Comparison of ENCODE assay signal across 8 cellular contexts in genomic region chr16:81313731-81314602, GRCh38. TPM values are rescaled to one million over a fixed set of nuclear protein-coding genes. Genes with fewer than 3 reads are reported as not detected.
DNase-seq lines count a peak whose midpoint lies in the region; ATAC-seq and TF ChIP-seq lines count a peak whose summit lies in the region.

No MANE protein-coding gene starts in this region.

- ATAC-seq in Right ventricle myocardium superior (ENCODE audit: poor library complexity) = no peak
- ATAC-seq in activated naive CD4-positive, alpha-beta T cell treated with anti-CD3 and anti-CD28 coated beads, Interleukin-2, amount 50 U/mL, for 72 hours = no peak

- peaks cover 39 to 73% of the 10 kb centered on the region in 2 donors for H3K4me1 Mint-ChIP-seq in immature natural killer cell

- H3K4me3 Mint-ChIP-seq in immature natural killer cell = peak overlapping the region; percentile 97 to 99 (median 98)

- H3K27me3 Mint-ChIP-seq in immature natural killer cell (ENCODE audit: low read depth in 3 of 3) = peaks cover 4 to 15% (median 4%) of the 10 kb centered on the region in 3 donors

- no peak for TF ChIP-seq CTCF in right atrium auricular region (IDR thresholded peaks at IDR 0.05)
- TF ChIP-seq CTCF in stomach (IDR thresholded peaks at IDR 0.05) = no peak

- H3K36me3 ChIP-seq in right atrium auricular region (no peaks in the 10 kb centered on the region), stomach (no peaks in the 10 kb centered on the region)

- H3K36me3 Mint-ChIP-seq in activated naive CD4-positive, alpha-beta T cell treated with anti-CD3 and anti-CD28 coated beads, Interleukin-2, amount 50 U/mL, for 72 hours = peaks cover 10 to 18% of the 10 kb centered on the region in 2 donors
- no peaks in the 10 kb centered on the region for H3K36me3 Mint-ChIP-seq in immature natural killer cell

- H3K27ac Mint-ChIP-seq in activated naive CD4-positive, alpha-beta T cell treated with anti-CD3 and anti-CD28 coated beads, Interleukin-2, amount 50 U/mL, for 72 hours = peak overlapping the region; percentile 85 to 99
- H3K27ac Mint-ChIP-seq in immature natural killer cell = peak overlapping the region; percentile 92 to 97 (median 94)

- H3K27ac ChIP-seq in right atrium auricular region = peak overlapping the region; percentile 87 to 91
- H3K27ac ChIP-seq in stomach = peak overlapping the region; percentile 59 to 97 (median 95)

- TF ChIP-seq POLR2A in stomach (IDR thresholded peaks at IDR 0.05) = no peak

- H3K4me1 ChIP-seq in right atrium auricular region = peaks cover 0 to 35% of the 10 kb centered on the region in 2 donors
- peaks cover 8 to 72% (median 49%) of the 10 kb centered on the region in 4 donors for H3K4me1 ChIP-seq in stomach

- no peak for TF ChIP-seq EP300 in stomach (IDR thresholded peaks at IDR 0.05)

- H3K9me3 ChIP-seq in right atrium auricular region (no peaks in the 10 kb centered on the region), stomach (no peaks in the 10 kb centered on the region)

- H3K27me3 ChIP-seq in right atrium auricular region (no peaks in the 10 kb centered on the region), stomach (no peaks in the 10 kb centered on the region)

- H3K4me3 ChIP-seq in right atrium auricular region = peak overlapping the region; percentile 79 to 97
- H3K4me3 ChIP-seq in stomach = peak overlapping the region; percentile 67 to 97 (median 95)

- intact Hi-C loops in Right ventricle myocardium superior (cut with DNase I) (loop anchor here (10.0 kb wide), 1 partner anchor 109 kb away; no protein-coding TSS in a partner anchor), stomach (cut with DNase I; ENCODE audit: low total_unique reads) (no loop called here)

- WGBS in stomach, 5 donors = 3 to 5% (median 4%) methylated on average over 16 of the region's 16 CpGs

- DNase-seq in right atrium auricular region (ENCODE audit: low spot score) (no peak), Right ventricle myocardium superior (no peak), immature natural killer cell (peak in 1 of 3 donors; percentile 0), stomach (no peak), NCI-H1436 treated with DMSO at 0.1 percent for 48 hours (lab: John Stamatoyannopoulos, UW) (no peak), NCI-H187 (lab: John Stamatoyannopoulos, UW) (no peak), COR-L47 (lab: John Stamatoyannopoulos, UW) (no peak)
- no peak for DNase-seq in activated naive CD4-positive, alpha-beta T cell treated with anti-CD3 and anti-CD28 coated beads, Interleukin-2, amount 50 U/mL, for 72 hours (ENCODE audit: low spot score in 2 of 2)

- no peaks in the 10 kb centered on the region for H3K9me3 Mint-ChIP-seq in activated naive CD4-positive, alpha-beta T cell treated with anti-CD3 and anti-CD28 coated beads, Interleukin-2, amount 50 U/mL, for 72 hours
- H3K9me3 Mint-ChIP-seq in immature natural killer cell = no peaks in the 10 kb centered on the region

RNA-seq across cellular contexts. Expression of gene GAN, which starts 0.8 kb away (rescaled TPM):
- 10 to 100 TPM in 1 of 2 donors, 1 to 10 TPM in 1; 8.8 to 10.7 TPM for total RNA-seq in right atrium auricular region
- 9.0 TPM for total RNA-seq in Right ventricle myocardium superior
- total RNA-seq in activated naive CD4-positive, alpha-beta T cell treated with anti-CD3 and anti-CD28 coated beads, Interleukin-2, amount 50 U/mL, for 72 hours = 10 to 100 TPM; 12.8 to 15.7 TPM
- polyA plus RNA-seq in immature natural killer cell = 1 to 10 TPM; 1.3 to 2.8 (median 2.0) TPM
- total RNA-seq in stomach = 10 to 100 TPM in 4 of 5 donors, 1 to 10 TPM in 1; 3.6 to 38.5 (median 12.3) TPM
- 1 to 10 TPM in 1 of 3 donors, under 1 TPM in 2; 0.56 to 2.3 (median 0.76) TPM for polyA plus RNA-seq in stomach
